ENCODE assay signal across 20 cellular contexts in the genomic region with DNA sequence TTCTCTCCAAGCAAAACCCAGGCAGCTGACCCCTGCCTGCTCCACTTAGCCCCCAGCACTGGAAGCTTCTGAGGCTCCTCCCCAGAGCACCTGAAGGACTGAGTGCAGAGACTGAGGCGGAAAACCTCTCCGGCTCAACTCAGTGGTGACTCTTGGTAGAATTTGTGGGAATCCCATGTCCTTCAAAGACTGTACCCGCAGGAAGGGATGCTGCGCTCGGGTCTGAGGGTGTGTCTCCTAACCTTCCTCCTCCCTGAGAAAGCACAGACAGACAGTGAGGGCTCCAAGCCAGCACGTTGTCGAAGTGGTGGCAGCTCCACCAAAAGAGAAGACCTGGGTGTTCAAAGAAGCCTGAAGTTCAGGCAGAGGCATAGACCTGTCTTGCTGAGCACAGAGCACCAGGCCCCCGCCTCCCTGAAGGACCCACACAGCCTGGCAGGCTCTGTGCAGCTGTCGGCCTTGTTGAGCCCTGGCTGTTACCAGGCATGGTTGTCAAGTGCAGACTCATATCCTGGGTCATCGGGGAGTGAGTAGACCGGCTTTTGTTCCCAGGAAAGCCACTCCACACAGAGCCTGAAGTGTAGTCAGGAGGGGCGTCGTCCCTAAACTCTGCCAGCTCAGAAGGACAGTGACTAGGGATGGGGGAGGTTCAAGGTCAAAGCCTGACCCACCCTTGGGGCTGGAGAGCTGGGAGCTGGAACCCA. TPM values are rescaled to one million over a fixed set of nuclear protein-coding genes. Genes with fewer than 3 reads are reported as not detected.
DNase-seq lines count a peak whose midpoint lies in the region; FAIRE-seq and TF ChIP-seq lines count a peak whose summit lies in the region.
"Had no signal": no experiment of that assay in that cellular context is flagged by ENCODE, and none has a peak within 500 bp of the region (broad histone marks: within the 10 kb centered on the region; RNA-seq: fewer than 3 reads in every experiment).

No MANE protein-coding gene starts in this region.

- no peak overlapping the region for H4K91ac ChIP-seq in neuronal stem cell (ENCODE audit: low read depth, low read length, poor library complexity)

- H4K20me1 ChIP-seq in BLaER1: no peaks in the 10 kb centered on the region

- no peak for TF ChIP-seq POLR2A in H54 (IDR thresholded peaks at IDR 0.05; ENCODE audit: low read depth, low read length)

- no peak overlapping the region; the same call in 1 of the 2 replicates for H3K4me3 ChIP-seq in BLaER1
- no peak overlapping the region for H3K4me3 ChIP-seq in coronary artery
- no peak overlapping the region for H3K4me3 ChIP-seq in neuronal stem cell (ENCODE audit: low read length in 2 of 2)

- no peak overlapping the region for H4K8ac ChIP-seq in neuronal stem cell (ENCODE audit: low read depth, low read length)

- H3K27me3 ChIP-seq in BLaER1 (no peaks in the 10 kb centered on the region), neuronal stem cell (ENCODE audit: control insufficient read depth in 3 of 3, insufficient read depth in 3 of 3, low read depth in 1 of 3, low read length in 3 of 3) (peaks cover 0 to 4% (median 0%) of the 10 kb centered on the region in 3 experiments)

- no peaks in the 10 kb centered on the region for H3K79me1 ChIP-seq in neuronal stem cell (ENCODE audit: low read depth, low read length)

- no peak for TF ChIP-seq CTCF in coronary artery (IDR thresholded peaks at IDR 0.05)

- H2BK5ac ChIP-seq in neuronal stem cell (ENCODE audit: low read length): no peak overlapping the region

- no peak overlapping the region for H3K23ac ChIP-seq in neuronal stem cell (ENCODE audit: low read depth, low read length, poor library complexity)

- H3K4me2 ChIP-seq in BLaER1: peak overlapping the region; percentile 96
- H3K4me2 ChIP-seq in neuronal stem cell (ENCODE audit: insufficient read depth, low read length, poor library complexity, severe bottlenecking): no peak overlapping the region

- H3K14ac ChIP-seq in neuronal stem cell (ENCODE audit: low read length): no peak overlapping the region

- peak overlapping the region; percentile 25 for H3K18ac ChIP-seq in neuronal stem cell (ENCODE audit: low read length)

- no CpG with 5 or more reads among the region's 13 CpGs for WGBS in neuronal stem cell (ENCODE audit: extremely low coverage in 2 of 2, insufficient read length in 2 of 2, insufficient replicate concordance in 1 of 2), 2 donors

- H2BK120ac ChIP-seq in neuronal stem cell (ENCODE audit: low read depth, low read length): no peak overlapping the region

- H2AFZ ChIP-seq in neuronal stem cell (ENCODE audit: low read length): no peak overlapping the region

- peak; percentile 30 for DNase-seq in H54 (ENCODE audit: insufficient read length, low spot score)
- peak; percentile 47 for DNase-seq in coronary artery (ENCODE audit: low spot score)
- no peak for DNase-seq in neuronal stem cell (ENCODE audit: low spot score)
- no peak for DNase-seq in GDM1 (lab: John Stamatoyannopoulos, UW)
- no peak for DNase-seq in C1 segment of cervical spinal cord (lab: John Stamatoyannopoulos, UW)
- no peak for DNase-seq in globus pallidus (ENCODE audit: low spot score)
- DNase-seq: AML-193; CD4-positive, CD25-positive, alpha-beta regulatory T cell; COR-L47; EL; GOT3; HFFc6; KG1; MV-4-11; NCI-H187; NCI-H345; NCI-H526; PC-3 had no signal

- H3K4ac ChIP-seq in neuronal stem cell (ENCODE audit: low read length): no peak overlapping the region

- no peak overlapping the region for H2BK15ac ChIP-seq in neuronal stem cell (ENCODE audit: low read length)

- no peak overlapping the region for H2BK12ac ChIP-seq in neuronal stem cell (ENCODE audit: low read length)

- no peak for FAIRE-seq in H54 (lab: Jason Lieb, UNC)
- FAIRE-seq: GM12891 had no signal

- H3K27ac ChIP-seq in BLaER1: peak overlapping the region; percentile 95
- no peak overlapping the region for H3K27ac ChIP-seq in coronary artery
- no peak overlapping the region for H3K27ac ChIP-seq in neuronal stem cell (replicated peaks; ENCODE audit: low read length)

- H2AK5ac ChIP-seq in neuronal stem cell (ENCODE audit: low read depth, low read length): no peak overlapping the region

- peak overlapping the region; percentile 43 for H3K9ac ChIP-seq in BLaER1
- no peak overlapping the region for H3K9ac ChIP-seq in neuronal stem cell (ENCODE audit: low read depth, low read length, poor library complexity)

- H3K36me3 ChIP-seq in BLaER1 (no peaks in the 10 kb centered on the region), neuronal stem cell (replicated peaks in 1 of 2; ENCODE audit: control insufficient read depth in 2 of 2, insufficient read depth in 2 of 2, low read length in 2 of 2) (no peaks in the 10 kb centered on the region)

- H3K4me1 ChIP-seq in BLaER1: peaks cover 76% of the 10 kb centered on the region
- no peaks in the 10 kb centered on the region for H3K4me1 ChIP-seq in neuronal stem cell (ENCODE audit: control insufficient read depth in 2 of 2, insufficient read depth in 1 of 2, low read depth in 1 of 2, low read length in 2 of 2)

- no peaks in the 10 kb centered on the region for H3K9me3 ChIP-seq in BLaER1
- H3K9me3 ChIP-seq in neuronal stem cell (replicated peaks in 1 of 2; ENCODE audit: control insufficient read depth in 2 of 2, insufficient read depth in 1 of 2, low read depth in 1 of 2, low read length in 2 of 2): no peaks in the 10 kb centered on the region

RNA-seq across cellular contexts. Expression of a gene that starts 36.7 kb away (rescaled TPM):
- polyA plus RNA-seq in neuronal stem cell (2013, experiment 1 of 2): 1.0 TPM
- polyA plus RNA-seq in neuronal stem cell (2013, experiment 2 of 2): 0.89 TPM
- polyA plus RNA-seq: CD4-positive, CD25-positive, alpha-beta regulatory T cell had no signal

RNA-seq across cellular contexts. Expression of a gene that starts 48.4 kb away (rescaled TPM):
- 0.11 TPM for polyA plus RNA-seq in neuronal stem cell (2013, experiment 1 of 2)
- polyA plus RNA-seq in neuronal stem cell (2013, experiment 2 of 2): 0.11 TPM
- polyA plus RNA-seq: CD4-positive, CD25-positive, alpha-beta regulatory T cell had no signal

Comparison
In these comparisons a context has a peak if more than half of its experiments do, and no peak if none do; other contexts are left out.
1. DNase-seq: peak in H54 (single experiment) and coronary artery (single experiment); none in neuronal stem cell (single experiment), GDM1 (single experiment), C1 segment of cervical spinal cord (0 of 14) and globus pallidus (single experiment).